In the genomic region with DNA sequence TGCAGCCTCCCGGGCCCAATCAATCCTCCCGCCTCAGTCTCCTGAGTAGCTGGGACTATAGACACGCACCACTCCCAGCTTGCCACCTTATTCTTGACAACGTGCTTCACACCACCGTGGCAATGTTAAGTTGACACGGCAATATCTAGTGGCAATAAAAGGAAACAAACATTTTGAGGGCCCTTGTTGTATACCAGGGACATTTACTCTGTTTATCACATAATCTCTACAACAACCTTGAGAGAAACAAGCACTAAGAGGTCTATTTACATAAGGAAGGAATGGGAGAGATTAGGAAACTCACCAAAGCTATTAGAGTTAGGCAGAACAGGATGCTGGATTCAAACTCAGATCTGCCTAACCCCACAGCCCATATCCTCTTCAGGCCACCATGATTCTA, we compare ENCODE assay signal across 17 cellular contexts. TPM values are rescaled to one million over a fixed set of nuclear protein-coding genes. Genes with fewer than 3 reads are reported as not detected.
DNase-seq lines count a peak whose midpoint lies in the region; ATAC-seq, FAIRE-seq and TF ChIP-seq lines count a peak whose summit lies in the region.
"Had no signal": no experiment of that assay in that cellular context is flagged by ENCODE, and none has a peak within 500 bp of the region (broad histone marks: within the 10 kb centered on the region; RNA-seq: fewer than 3 reads in every experiment).

No MANE protein-coding gene starts in this region.

- H3K9me3 ChIP-seq in WERI-Rb-1 (ENCODE audit: severe bottlenecking) (no peaks in the 10 kb centered on the region), pancreas (no peaks in the 10 kb centered on the region), ascending aorta (no peaks in the 10 kb centered on the region)

- WGBS in pancreas, 2 donors: 36 to 42% methylated on average over 6 of the region's 6 CpGs

- intact Hi-C loops in pancreas (cut with DNase I): no loop called here
- intact Hi-C loops in ascending aorta (cut with DNase I): loop anchor here (1.0 to 2.0 kb wide), 3 partner anchors 78 to 171 kb away; no protein-coding TSS in a partner anchor

- H3K27ac ChIP-seq in WERI-Rb-1 (peak overlapping the region; percentile 87), pancreas (no peak overlapping the region), ascending aorta (no peak overlapping the region)
- H3K27ac ChIP-seq: 22Rv1, C4-2B, RWPE1 had no signal

- H3K4me3 ChIP-seq in WERI-Rb-1 (ENCODE audit: low read depth, low read length) (no peak overlapping the region), pancreas (no peak overlapping the region), ascending aorta (no peak overlapping the region)
- H3K4me3 ChIP-seq: GM12878, K562 had no signal

- DNase-seq in DMS153 (lab: John Stamatoyannopoulos, UW) (peak; percentile 44), DMS153 treated with DMSO at 0.1 percent for 48 hours (lab: John Stamatoyannopoulos, UW; ENCODE audit: unreplicated experiment) (no peak), WERI-Rb-1 (no peak), glutamatergic neuron (no peak), pancreas (no peak), ascending aorta (ENCODE audit: low spot score in 2 of 2) (no peak)
- DNase-seq: NCI-H226, SIG-M5 had no signal

- H3K27me3 ChIP-seq in WERI-Rb-1 (ENCODE audit: insufficient read depth, low read depth, severe bottlenecking): no peaks in the 10 kb centered on the region
- H3K27me3 ChIP-seq in pancreas: no peaks in the 10 kb centered on the region
- no peaks in the 10 kb centered on the region for H3K27me3 ChIP-seq in ascending aorta

- TF ChIP-seq CTCF in WERI-Rb-1 (IDR thresholded peaks at IDR 0.05; ENCODE audit: low read depth, low read length) (no peak), glutamatergic neuron (IDR thresholded peaks at IDR 0.05; ENCODE audit: partially characterized antibody, unreplicated experiment) (no peak), pancreas (IDR thresholded peaks at IDR 0.05) (no peak), ascending aorta (IDR thresholded peaks at IDR 0.05) (no peak)

- peak overlapping the region; percentile 76 for H3K4me3 Mint-ChIP-seq in glutamatergic neuron (ENCODE audit: unreplicated experiment)

- no peaks in the 10 kb centered on the region for H3K36me3 Mint-ChIP-seq in glutamatergic neuron (ENCODE audit: unreplicated experiment)

- H3K36me3 ChIP-seq in WERI-Rb-1 (no peaks in the 10 kb centered on the region), pancreas (no peaks in the 10 kb centered on the region), ascending aorta (no peaks in the 10 kb centered on the region)

- H3K27me3 Mint-ChIP-seq in glutamatergic neuron (ENCODE audit: unreplicated experiment): peaks cover 32% of the 10 kb centered on the region

- H3K9me3 Mint-ChIP-seq in glutamatergic neuron (ENCODE audit: unreplicated experiment): peaks cover 35% of the 10 kb centered on the region

- ATAC-seq in pancreas (peak in 3 of 4 donors; percentile 11 to 48 (median 17)), GM21737 (IDR thresholded peaks at IDR 0.05; ENCODE audit: unreplicated experiment) (no peak), GM18868 (IDR thresholded peaks at IDR 0.05; ENCODE audit: unreplicated experiment) (no peak)

- peaks cover 0 to 7% (median 7%) of the 10 kb centered on the region in 3 donors for H3K4me1 ChIP-seq in pancreas
- no peaks in the 10 kb centered on the region for H3K4me1 ChIP-seq in ascending aorta

- FAIRE-seq in pancreas (lab: Jason Lieb, UNC): no peak

- peaks cover 84% of the 10 kb centered on the region for H3K4me1 Mint-ChIP-seq in glutamatergic neuron (ENCODE audit: low read depth, unreplicated experiment)

- peak overlapping the region; percentile 99 for H3K27ac Mint-ChIP-seq in glutamatergic neuron (ENCODE audit: unreplicated experiment)

RNA-seq across cellular contexts. Expression of a gene that starts 3.1 kb away (rescaled TPM):
- 125 TPM for total RNA-seq in glutamatergic neuron (ENCODE audit: unreplicated experiment)
- total RNA-seq in pancreas: 1 to 10 TPM in 1 of 6 donors, under 1 TPM in 5; 0.28 to 1.5 (median 0.68) TPM
- 1 to 10 TPM in 1 of 2 donors, under 1 TPM in 1; 0.99 to 5.4 TPM for polyA plus RNA-seq in pancreas
- not detected for total RNA-seq in ascending aorta
- total RNA-seq: GM12878, H4, PC-3 had no signal
- polyA plus RNA-seq: GM12878 had no signal

RNA-seq across cellular contexts. Expression of a gene that starts 32.1 kb away (rescaled TPM):
- total RNA-seq in glutamatergic neuron (ENCODE audit: unreplicated experiment) (8.0 TPM), pancreas (10 to 100 TPM in 2 of 6 donors, 1 to 10 TPM in 4; 6.3 to 14.4 (median 8.6) TPM), ascending aorta (0.85 TPM)
- polyA plus RNA-seq in pancreas: 1 to 10 TPM; 7.9 to 9.5 TPM

Comparison
In these comparisons a context has a peak if more than half of its experiments do, and no peak if none do; other contexts are left out.
1. ATAC-seq: peak in pancreas (3 of 4); none in GM21737 (single experiment) and GM18868 (single experiment).
2. RNA of a gene that starts 3.1 kb away (total RNA-seq): 125 TPM in glutamatergic neuron (single experiment); 0.28 to 1.5 TPM in pancreas and not detected in ascending aorta (single experiment); every median in the first group is over 10 times any median in the second.